In the genomic region with DNA sequence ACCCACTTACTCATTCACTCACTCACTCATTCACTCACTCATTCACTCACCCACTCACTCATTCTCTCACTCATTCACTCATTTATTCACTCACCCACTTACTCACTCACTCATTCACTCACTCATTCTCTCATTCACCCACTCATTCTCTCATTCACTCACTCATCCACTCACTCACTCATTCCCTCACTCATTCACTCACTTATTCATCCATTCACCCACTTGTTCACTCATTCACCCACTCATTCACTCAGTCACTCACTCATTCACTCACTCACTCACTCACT, we compare ENCODE assay signal across 24 cellular contexts. TPM values are rescaled to one million over a fixed set of nuclear protein-coding genes. Genes with fewer than 3 reads are reported as not detected.
DNase-seq lines count a peak whose midpoint lies in the region; ATAC-seq, FAIRE-seq and TF ChIP-seq lines count a peak whose summit lies in the region.
"Had no signal": no experiment of that assay in that cellular context is flagged by ENCODE, and none has a peak within 500 bp of the region (broad histone marks: within the 10 kb centered on the region; RNA-seq: fewer than 3 reads in every experiment).

No MANE protein-coding gene starts in this region.

- H3K79me2 ChIP-seq in HepG2 (ENCODE audit: insufficient read depth, low read length) (no peaks in the 10 kb centered on the region), GM12878 (ENCODE audit: control insufficient read depth, insufficient read depth, low read length) (no peaks in the 10 kb centered on the region)

- TF ChIP-seq EP300 in HepG2 (IDR thresholded peaks at IDR 0.05; ENCODE audit: low read depth in 2 of 2, low read length in 2 of 2) = no peak
- TF ChIP-seq EP300 in HepG2 (CRISPR knock-in tag; IDR thresholded peaks at IDR 0.05; ENCODE audit: borderline replicate concordance) = no peak
- no peak for TF ChIP-seq EP300 in GM12878 (IDR thresholded peaks at IDR 0.05; ENCODE audit: borderline replicate concordance in 1 of 2, control insufficient read depth in 1 of 2, low read depth in 2 of 2, low read length in 2 of 2)

- H3K27me3 ChIP-seq in HepG2 (ENCODE audit: control insufficient read depth in 1 of 2, insufficient read depth in 2 of 2, low read length in 2 of 2) = no peaks in the 10 kb centered on the region
- H3K27me3 ChIP-seq in right lobe of liver = no peaks in the 10 kb centered on the region
- no peaks in the 10 kb centered on the region for H3K27me3 ChIP-seq in GM12878 (replicated peaks in 1 of 2; ENCODE audit: control insufficient read depth in 2 of 2, insufficient read depth in 2 of 2, low read length in 1 of 2)
- H3K27me3 ChIP-seq: BE2C, BLaER1 had no signal

- intact Hi-C loops in HepG2 (cut with micrococcal nuclease; ENCODE audit: unreplicated experiment) (no loop called here), right lobe of liver (cut with DNase I) (no loop called here), GM12878 (cut with micrococcal nuclease; ENCODE audit: unreplicated experiment) (no loop called here)

- H3K4me2 ChIP-seq in HepG2 (ENCODE audit: low read depth, low read length) (no peak overlapping the region), GM12878 (ENCODE audit: control insufficient read depth, insufficient read depth) (no peak overlapping the region)
- H3K4me2 ChIP-seq: A549, BLaER1 had no signal

- CTCF ChIA-PET in HepG2 (lab: Yijun Ruan, JAX; ENCODE audit: low intra/inter-chr PET ratio, low total read pairs) (no interaction called here), GM12878 (lab: Yijun Ruan, JAX) (no interaction called here)

- in situ Hi-C loops in HepG2 (cut with HindIII; ENCODE audit: extremely low pct_ligation_motif_present, low pct_unique_long_range_greater_than_20kb) = no loop called here
- in situ Hi-C loops in GM12878 (cut with MboI) = no loop called here

- POLR2A ChIA-PET in HepG2 (lab: Yijun Ruan, JAX) (interaction anchor here (2.0 kb wide), 1 partner anchor 9 kb away, joined by 10 read pairs; no protein-coding TSS in a partner anchor), GM12878 (lab: Charles Lee) (interaction anchor here (0.8 kb wide), 1 partner anchor 33 kb away, joined by 3 read pairs; no protein-coding TSS in a partner anchor)

- H3K9ac ChIP-seq in HepG2 (ENCODE audit: insufficient read depth, low read depth, low read length) (no peak overlapping the region), GM12878 (ENCODE audit: control insufficient read depth, insufficient read depth, low read length) (no peak overlapping the region)
- H3K9ac ChIP-seq: BLaER1 had no signal

- RAD21 ChIA-PET in GM12878 (lab: Charles Lee; ENCODE audit: unreplicated experiment) = no interaction called here

- no peak for DNase-seq in HepG2 (ENCODE audit: low spot score)
- DNase-seq in right lobe of liver = no peak
- no peak for DNase-seq in GM12878 (ENCODE audit: low read depth, low spot score)
- no peak for DNase-seq in urothelium cell line (ENCODE audit: low spot score)
- no peak for DNase-seq in NCI-H1417 (lab: John Stamatoyannopoulos, UW)
- DNase-seq: ACHN; BE2C; C1 segment of cervical spinal cord; CD4-positive, alpha-beta memory T cell; CD4-positive, CD25-positive, alpha-beta regulatory T cell; CD8-positive, alpha-beta memory T cell; COR-L47; DMS79 treated with DMSO at 0.1 percent for 48 hours; GF-D8 had no signal

- H3K9me3 ChIP-seq in HepG2 (ENCODE audit: low read length) (0 out of 2 replicates have a peak, but pooled peaks cover 4% of the 10 kb centered on the region), right lobe of liver (no peaks in the 10 kb centered on the region), GM12878 (replicated peaks; ENCODE audit: control insufficient read depth, insufficient read depth, low read length) (no peaks in the 10 kb centered on the region)
- H3K9me3 ChIP-seq: BE2C had no signal

- TF ChIP-seq CTCF in HepG2 (CRISPR knock-in tag; IDR thresholded peaks at IDR 0.05) (no peak), right lobe of liver (IDR thresholded peaks at IDR 0.05) (no peak), GM12878 (IDR thresholded peaks at IDR 0.05 in 2 of 3, conservative IDR thresholded peaks at IDR 0.05 in 1 of 3; ENCODE audit: control insufficient read depth in 2 of 3, extremely low read depth in 1 of 3, insufficient read depth in 1 of 3, low read depth in 3 of 3, low read length in 3 of 3) (no peak)

- H3K4me3 ChIP-seq in HepG2 (replicated peaks in 1 of 3; ENCODE audit: insufficient read depth in 1 of 3, low read depth in 2 of 3, low read length in 3 of 3) = no peak overlapping the region
- H3K4me3 ChIP-seq in right lobe of liver = no peak overlapping the region
- no peak overlapping the region for H3K4me3 ChIP-seq in GM12878
- H3K4me3 ChIP-seq: A549, BLaER1 had no signal

- H2AFZ ChIP-seq in HepG2 (ENCODE audit: low read length) (no peak overlapping the region), GM12878 (ENCODE audit: control insufficient read depth, low read depth, low read length) (no peak overlapping the region)

- FAIRE-seq in HepG2 (lab: Jason Lieb, UNC) (no peak), GM12878 (lab: Jason Lieb, UNC) (no peak), urothelium cell line (lab: Jason Lieb, UNC) (peak; percentile 91)
- FAIRE-seq: A549, G401.6, GM12892, GM18507 had no signal

- H3K36me3 ChIP-seq in HepG2 (replicated peaks in 1 of 2; ENCODE audit: control insufficient read depth in 1 of 2, insufficient read depth in 2 of 2, low read length in 2 of 2) = no peaks in the 10 kb centered on the region
- no peaks in the 10 kb centered on the region for H3K36me3 ChIP-seq in right lobe of liver
- H3K36me3 ChIP-seq in GM12878 (ENCODE audit: control insufficient read depth in 2 of 2, insufficient read depth in 2 of 2, low read length in 1 of 2) = no peaks in the 10 kb centered on the region
- H3K36me3 ChIP-seq: BE2C, BLaER1 had no signal

- no peak for ATAC-seq in HepG2
- ATAC-seq in right lobe of liver = no peak
- ATAC-seq in GM12878 = no peak
- no peak for ATAC-seq in HG03342 (IDR thresholded peaks at IDR 0.05; ENCODE audit: unreplicated experiment)

- TF ChIP-seq POLR2A in HepG2 (IDR thresholded peaks at IDR 0.05; ENCODE audit: insufficient read depth in 1 of 2, low read depth in 2 of 2, low read length in 2 of 2) (no peak), right lobe of liver (IDR thresholded peaks at IDR 0.05) (no peak), GM12878 (IDR thresholded peaks at IDR 0.05; ENCODE audit: low read depth, low read length) (no peak)

- BruUV-seq in HepG2 (replicated peaks; lab: Mats Ljungman, UMichigan) = no TSS peak
- no TSS peak for BruUV-seq in GM12878 (replicated peaks; lab: Mats Ljungman, UMichigan)

- SMC1A ChIA-PET in GM12878 (lab: Charles Lee; ENCODE audit: uncharacterized antibody, unreplicated experiment) = interaction anchor here (1.2 to 2.2 kb wide), 3 partner anchors 22 to 46 kb away, joined by 3 to 18 read pairs (median 5); partner anchors contain the start of gene CDC42EP4

- no peaks in the 10 kb centered on the region for H4K20me1 ChIP-seq in HepG2 (ENCODE audit: insufficient read depth, low read length)
- H4K20me1 ChIP-seq in GM12878 (ENCODE audit: control insufficient read depth, insufficient read depth) = no peaks in the 10 kb centered on the region
- H4K20me1 ChIP-seq: BLaER1 had no signal

- no peak for TF ChIP-seq RAD21 in HepG2 (CRISPR knock-in tag; IDR thresholded peaks at IDR 0.05)
- TF ChIP-seq RAD21 in GM12878 (IDR thresholded peaks at IDR 0.05; ENCODE audit: insufficient read depth, low read depth, low read length) = no peak

- H3K27ac ChIP-seq in HepG2 (ENCODE audit: extremely low read length, insufficient read depth, low read length) = no peak overlapping the region
- H3K27ac ChIP-seq in right lobe of liver = no peak overlapping the region
- no peak overlapping the region for H3K27ac ChIP-seq in GM12878 (ENCODE audit: control insufficient read depth, insufficient read depth)
- H3K27ac ChIP-seq: 22Rv1, A549, BLaER1 had no signal

- H3K4me1 ChIP-seq in HepG2 (ENCODE audit: insufficient read depth, low read length) = peaks cover 87% of the 10 kb centered on the region
- no peaks in the 10 kb centered on the region for H3K4me1 ChIP-seq in right lobe of liver
- H3K4me1 ChIP-seq in GM12878 (ENCODE audit: control insufficient read depth, insufficient read depth, low read length) = peaks cover 14% of the 10 kb centered on the region
- H3K4me1 ChIP-seq: A549, BE2C had no signal

RNA-seq across cellular contexts. Expression of gene CPSF4L, which starts 7.6 kb away (rescaled TPM):
- total RNA-seq in HepG2 (2016; rRNA removed; fragmentation: Illumina TruSeq; extraction: Trizol) (0.73 and 0.94 TPM in 2 replicates), right lobe of liver (not detected), GM12878 (2014; rRNA removed) (not detected in 2 replicates), GM12878 (2014; rRNA removed; fragmentation: Illumina TruSeq; extraction: Trizol) (not detected in 2 replicates), GM12878 (2021) (not detected in 2 replicates)
- 1.3 and 1.5 TPM in 2 replicates for total RNA-seq in HepG2 (2016; cell fraction: cytosol; rRNA removed; fragmentation: Illumina TruSeq; extraction: Trizol; ENCODE audit: low read depth)
- total RNA-seq in HepG2 (2016; cell fraction: insoluble cytoplasmic fraction; rRNA removed; fragmentation: Illumina TruSeq; extraction: Trizol) = 0.76 and 1.1 TPM in 2 replicates
- 1.3 and 1.5 TPM in 2 replicates for total RNA-seq in HepG2 (2016; cell fraction: membrane; rRNA removed; fragmentation: Illumina TruSeq; extraction: Trizol)
- 0.99 and 1.5 TPM in 2 replicates for total RNA-seq in HepG2 (2016; cell fraction: nucleus; rRNA removed; fragmentation: Illumina TruSeq; extraction: Trizol)
- polyA plus RNA-seq in HepG2 (2011; rRNA removed) (1.2 and 1.6 TPM in 2 replicates), GM12878 (2011; rRNA removed) (not detected in 2 replicates), GM12878 (2014; fragmentation: Illumina TruSeq; extraction: Trizol) (not detected in 2 replicates), GM12878 (2014; fragmentation: Nextera tagmentation; extraction: Ambion mirVana) (not detected), GM12878 (2014; rRNA removed) (not detected in 2 replicates), GM12878 (2016; fragmentation: Nextera tagmentation; extraction: Ambion mirVana) (not detected)
- polyA plus RNA-seq in HepG2 (2011; cell fraction: cytosol; rRNA removed) = 0.32 and 0.70 TPM in 2 replicates
- 0.21 TPM in 1 of 2 replicates, not detected in the other for polyA plus RNA-seq in HepG2 (2011; cell fraction: nucleus; rRNA removed)
- 0.25 and 0.48 TPM in 2 replicates for polyA plus RNA-seq in HepG2 (2012)
- polyA plus RNA-seq in HepG2 (2016; cell fraction: cytosol; fragmentation: Illumina TruSeq; extraction: Trizol; ENCODE audit: low read depth) = 0.86 and 1.8 TPM in 2 replicates
- polyA plus RNA-seq in HepG2 (2016; cell fraction: insoluble cytoplasmic fraction; fragmentation: Illumina TruSeq; extraction: Trizol; ENCODE audit: low read depth) = 0.60 and 1.3 TPM in 2 replicates
- polyA plus RNA-seq in HepG2 (2016; cell fraction: membrane; fragmentation: Illumina TruSeq; extraction: Trizol; ENCODE audit: low read depth) = 1.3 and 1.5 TPM in 2 replicates
- polyA plus RNA-seq in HepG2 (2016; cell fraction: nucleus; fragmentation: Illumina TruSeq; extraction: Trizol; ENCODE audit: insufficient read depth, low read depth) = not detected in 2 replicates
- polyA minus RNA-seq in HepG2 (2011; rRNA and poly(A)+ RNA removed; ENCODE audit: low replicate concordance) = 0.42 TPM in 1 of 2 replicates, not detected in the other
- polyA minus RNA-seq in HepG2 (2011; cell fraction: cytosol; rRNA and poly(A)+ RNA removed) = not detected in 2 replicates
- 1.3 TPM in 1 of 2 replicates, not detected in the other for polyA minus RNA-seq in HepG2 (2011; cell fraction: nucleus; rRNA and poly(A)+ RNA removed)
- total RNA-seq in GM12878 (2013; cell fraction: nucleolus; rRNA removed) = not detected in 2 replicates
- polyA plus RNA-seq in GM12878 (2011; ENCODE audit: low read depth) = not detected
- 0.15 TPM in 1 of 2 replicates, not detected in the other for polyA plus RNA-seq in GM12878 (2011; cell fraction: cytosol; rRNA removed)
- not detected in 2 replicates for polyA plus RNA-seq in GM12878 (2011; cell fraction: nucleus; rRNA removed)
- not detected in 2 replicates for polyA plus RNA-seq in GM12878 (2012)
- polyA minus RNA-seq in GM12878 (2011; rRNA and poly(A)+ RNA removed) = not detected in 2 replicates
- not detected in 2 replicates for polyA minus RNA-seq in GM12878 (2011; cell fraction: cytosol; rRNA and poly(A)+ RNA removed)
- not detected in 2 replicates for polyA minus RNA-seq in GM12878 (2011; cell fraction: nucleus; rRNA and poly(A)+ RNA removed)
- total RNA-seq: A172; CD4-positive, alpha-beta memory T cell; CD4-positive, CD25-positive, alpha-beta regulatory T cell; CD8-positive, alpha-beta memory T cell had no signal
- polyA plus RNA-seq: AG04450; CD14-positive monocyte; CD4-positive, alpha-beta memory T cell; CD4-positive, CD25-positive, alpha-beta regulatory T cell; CD8-positive, alpha-beta memory T cell had no signal

RNA-seq across cellular contexts. Expression of gene CDC42EP4, which starts 42.5 kb away (rescaled TPM):
- total RNA-seq in HepG2 (2016; rRNA removed; fragmentation: Illumina TruSeq; extraction: Trizol) (54.0 and 55.0 TPM in 2 replicates), right lobe of liver (10 to 100 TPM; 27.5 to 34.9 (median 30.9) TPM), GM12878 (2014; rRNA removed) (2.7 and 3.1 TPM in 2 replicates), GM12878 (2014; rRNA removed; fragmentation: Illumina TruSeq; extraction: Trizol) (0.97 and 1.3 TPM in 2 replicates), GM12878 (2021) (3.0 and 3.5 TPM in 2 replicates)
- 13.5 and 14.9 TPM in 2 replicates for total RNA-seq in HepG2 (2016; cell fraction: cytosol; rRNA removed; fragmentation: Illumina TruSeq; extraction: Trizol; ENCODE audit: low read depth)
- 45.9 and 55.1 TPM in 2 replicates for total RNA-seq in HepG2 (2016; cell fraction: insoluble cytoplasmic fraction; rRNA removed; fragmentation: Illumina TruSeq; extraction: Trizol)
- 45.7 and 51.9 TPM in 2 replicates for total RNA-seq in HepG2 (2016; cell fraction: membrane; rRNA removed; fragmentation: Illumina TruSeq; extraction: Trizol)
- total RNA-seq in HepG2 (2016; cell fraction: nucleus; rRNA removed; fragmentation: Illumina TruSeq; extraction: Trizol) = 34.9 and 36.1 TPM in 2 replicates
- polyA plus RNA-seq in HepG2 (2011; rRNA removed) (19.0 and 21.7 TPM in 2 replicates), GM12878 (2011; rRNA removed) (5.9 and 7.1 TPM in 2 replicates), GM12878 (2014; fragmentation: Illumina TruSeq; extraction: Trizol) (1.4 TPM in 2 replicates), GM12878 (2014; fragmentation: Nextera tagmentation; extraction: Ambion mirVana) (under 1 TPM; 0.05 to 0.20 TPM), GM12878 (2014; rRNA removed) (2.5 and 2.8 TPM in 2 replicates), GM12878 (2016; fragmentation: Nextera tagmentation; extraction: Ambion mirVana) (1 to 10 TPM; 3.7 to 3.8 TPM)
- 16.2 and 20.1 TPM in 2 replicates for polyA plus RNA-seq in HepG2 (2011; cell fraction: cytosol; rRNA removed)
- 18.6 and 24.3 TPM in 2 replicates for polyA plus RNA-seq in HepG2 (2011; cell fraction: nucleus; rRNA removed)
- polyA plus RNA-seq in HepG2 (2012) = 18.4 and 22.4 TPM in 2 replicates
- 11.7 and 14.2 TPM in 2 replicates for polyA plus RNA-seq in HepG2 (2016; cell fraction: cytosol; fragmentation: Illumina TruSeq; extraction: Trizol; ENCODE audit: low read depth)
- 58.7 and 66.8 TPM in 2 replicates for polyA plus RNA-seq in HepG2 (2016; cell fraction: insoluble cytoplasmic fraction; fragmentation: Illumina TruSeq; extraction: Trizol; ENCODE audit: low read depth)
- 37.7 and 41.8 TPM in 2 replicates for polyA plus RNA-seq in HepG2 (2016; cell fraction: membrane; fragmentation: Illumina TruSeq; extraction: Trizol; ENCODE audit: low read depth)
- polyA plus RNA-seq in HepG2 (2016; cell fraction: nucleus; fragmentation: Illumina TruSeq; extraction: Trizol; ENCODE audit: insufficient read depth, low read depth) = 41.4 and 43.9 TPM in 2 replicates
- 68.4 and 91.9 TPM in 2 replicates for polyA minus RNA-seq in HepG2 (2011; rRNA and poly(A)+ RNA removed; ENCODE audit: low replicate concordance)
- polyA minus RNA-seq in HepG2 (2011; cell fraction: cytosol; rRNA and poly(A)+ RNA removed) = 25.3 and 26.4 TPM in 2 replicates
- polyA minus RNA-seq in HepG2 (2011; cell fraction: nucleus; rRNA and poly(A)+ RNA removed) = 32.3 and 36.9 TPM in 2 replicates
- 31.6 and 35.8 TPM in 2 replicates for total RNA-seq in GM12878 (2013; cell fraction: nucleolus; rRNA removed)
- polyA plus RNA-seq in GM12878 (2011; ENCODE audit: low read depth) = 0.71 TPM
- 8.1 and 10.0 TPM in 2 replicates for polyA plus RNA-seq in GM12878 (2011; cell fraction: cytosol; rRNA removed)
- polyA plus RNA-seq in GM12878 (2011; cell fraction: nucleus; rRNA removed) = 11.7 and 13.6 TPM in 2 replicates
- 1.1 and 2.5 TPM in 2 replicates for polyA plus RNA-seq in GM12878 (2012)
- 9.4 and 26.8 TPM in 2 replicates for polyA minus RNA-seq in GM12878 (2011; rRNA and poly(A)+ RNA removed)
- 6.2 and 7.5 TPM in 2 replicates for polyA minus RNA-seq in GM12878 (2011; cell fraction: cytosol; rRNA and poly(A)+ RNA removed)
- polyA minus RNA-seq in GM12878 (2011; cell fraction: nucleus; rRNA and poly(A)+ RNA removed) = 13.8 and 28.0 TPM in 2 replicates

Comparison
In these comparisons a context has a peak if more than half of its experiments do, and no peak if none do; other contexts are left out.
1. Of the 75 proteins assayed by ChIP-seq in both HepG2 and GM12878: peak only in HepG2: ASH2L; only in GM12878: none; in both: none; in neither: 74.